Comparison of ENCODE assay signal across 16 cellular contexts in genomic region chrX:31178064-31178768, GRCh38.
A peak's percentile ranks its signal among the peaks of the same experiment; 100 is the strongest.
DNase-seq lines count a peak whose midpoint lies in the region; ATAC-seq and TF ChIP-seq lines count a peak whose summit lies in the region.
"Had no signal": no experiment of that assay in that cellular context is flagged by ENCODE, and none has a peak within 500 bp of the region (broad histone marks: within the 10 kb centered on the region; RNA-seq: fewer than 3 reads in every experiment).

No MANE protein-coding gene starts in this region.

- H3K27ac ChIP-seq in esophagus squamous epithelium, result no peak overlapping the region
- H3K27ac ChIP-seq: hepatocyte, VCaP had no signal

- whole genome bisulfite sequencing in esophagus squamous epithelium, 2 donors, result 71 to 75% methylated on average over 4 to 6 of the region's 6 CpGs

- H3K4me3 ChIP-seq in GM12865 (ENCODE audit: low read depth, low read length), result no peak overlapping the region
- no peak overlapping the region for H3K4me3 ChIP-seq in Jurkat, Clone E6-1 (ENCODE audit: low read length)
- no peak overlapping the region for H3K4me3 ChIP-seq in esophagus squamous epithelium
- H3K4me3 ChIP-seq: hepatocyte had no signal

- H3K27me3 ChIP-seq in esophagus squamous epithelium, result no peaks in the 10 kb centered on the region
- H3K27me3 ChIP-seq: hepatocyte had no signal

- no peak for TF ChIP-seq POLR2A in esophagus squamous epithelium (IDR thresholded peaks at IDR 0.05)

- H3K36me3 ChIP-seq in esophagus squamous epithelium, result no peaks in the 10 kb centered on the region

- intact Hi-C loops in esophagus squamous epithelium (cut with DNase I), result no loop called here

- H3K4me1 ChIP-seq in esophagus squamous epithelium, result no peaks in the 10 kb centered on the region

- no peaks in the 10 kb centered on the region for H3K9me3 ChIP-seq in esophagus squamous epithelium

- peak; percentile 19 for DNase-seq in GM12865 (ENCODE audit: low read depth)
- peak; percentile 1 for DNase-seq in Jurkat, Clone E6-1 (ENCODE audit: low read depth, low spot score)
- DNase-seq in ureter (ENCODE audit: low spot score), result no peak
- no peak for DNase-seq in cerebellar nuclear complex (lab: John Stamatoyannopoulos, UW)
- DNase-seq in stimulated activated naive CD8-positive, alpha-beta T cell treated with anti-CD3 and anti-CD28 coated beads, Interleukin-15, Interleukin-2, amounts not matched to agents 100 U/mL and 50 U/mL, for 24 hours, result no peak
- no peak for DNase-seq in esophagus squamous epithelium (lab: John Stamatoyannopoulos, UW)
- DNase-seq: activated naive CD4-positive, alpha-beta T cell treated with Interleukin-2 at 50 U/mL for 16 hours; COR-L47; NCI-H1436 treated with DMSO at 0.1 percent for 48 hours; NCI-H524; stimulated activated naive B cell treated with anti-CD40 and anti-IgM and Interleukin-4, amounts not matched to agents 10 μg/mL and 1 μg/mL and 100 μg/mL, for 72 hours had no signal

- TF ChIP-seq CTCF in GM12865 (IDR thresholded peaks at IDR 0.05; ENCODE audit: insufficient read depth, low read depth, low read length, missing control alignments) (no peak), esophagus squamous epithelium (IDR thresholded peaks at IDR 0.05) (no peak)

- ATAC-seq in GM19452 (IDR thresholded peaks at IDR 0.05; ENCODE audit: unreplicated experiment), result peak; percentile 66
- ATAC-seq in HG02870 (IDR thresholded peaks at IDR 0.05; ENCODE audit: unreplicated experiment), result peak; percentile 79
- no peak for ATAC-seq in stimulated activated naive CD8-positive, alpha-beta T cell treated with anti-CD3 and anti-CD28 coated beads, Interleukin-15, Interleukin-2, amounts not matched to agents 100 U/mL and 50 U/mL, for 24 hours
- ATAC-seq: Panc1; stimulated activated naive B cell treated with anti-CD40 and anti-IgM and Interleukin-4, amounts not matched to agents 10 μg/mL and 1 μg/mL and 100 μg/mL, for 72 hours had no signal

Comparison
In these comparisons a context has a peak if more than half of its experiments do, and no peak if none do; other contexts are left out.
1. DNase-seq: peak in GM12865 (single experiment) and Jurkat, Clone E6-1 (single experiment); none in ureter (single experiment), cerebellar nuclear complex (0 of 2), stimulated activated naive CD8-positive, alpha-beta T cell treated with anti-CD3 and anti-CD28 coated beads, Interleukin-15, Interleukin-2, amounts not matched to agents 100 U/mL and 50 U/mL, for 24 hours (single experiment) and esophagus squamous epithelium (single experiment).